Comparison of ENCODE assay signal across 18 cellular contexts in genomic region chr3:126354776-126355175, GRCh38. TPM values are rescaled to one million over a fixed set of nuclear protein-coding genes. Genes with fewer than 3 reads are reported as not detected.
DNase-seq lines count a peak whose midpoint lies in the region; ATAC-seq, FAIRE-seq and TF ChIP-seq lines count a peak whose summit lies in the region.
"Had no signal": no experiment of that assay in that cellular context is flagged by ENCODE, and none has a peak within 500 bp of the region (broad histone marks: within the 10 kb centered on the region; RNA-seq: fewer than 3 reads in every experiment).

No MANE protein-coding gene starts in this region.

- H3K9me3 Mint-ChIP-seq in natural killer cell treated with Interleukin-12 subunit alpha and Interleukin-12 subunit beta and Interleukin-15 and Interleukin-18, amount 100 ng/mL, for 72 hours = no peaks in the 10 kb centered on the region
- no peaks in the 10 kb centered on the region for H3K9me3 Mint-ChIP-seq in natural killer cell
- H3K9me3 Mint-ChIP-seq: activated CD4-positive, alpha-beta memory T cell treated with anti-CD3 and anti-CD28 coated beads, Interleukin-2, amount 10 ng/mL, durations not matched to agents 7 days and 5 days; activated T-helper 2 cell treated with anti-CD3 and anti-CD28 coated beads, Interferon-gamma antibody, Interleukin-2, Interleukin-4, amounts not matched to agents 10 μg/mL and 5 μg/mL and 100 μg/mL, durations not matched to agents 14 hours and 24 hours and 36 hours; stimulated activated memory B cell treated with anti-CD40 and anti-IgM and Interleukin-4, amounts not matched to agents 10 μg/mL and 1 μg/mL and 100 μg/mL, for 72 hours had no signal

- no peaks in the 10 kb centered on the region for H3K36me3 Mint-ChIP-seq in natural killer cell treated with Interleukin-12 subunit alpha and Interleukin-12 subunit beta and Interleukin-15 and Interleukin-18, amount 100 ng/mL, for 72 hours
- no peaks in the 10 kb centered on the region for H3K36me3 Mint-ChIP-seq in natural killer cell
- H3K36me3 Mint-ChIP-seq: stimulated activated memory B cell treated with anti-CD40 and anti-IgM and Interleukin-4, amounts not matched to agents 10 μg/mL and 1 μg/mL and 100 μg/mL, for 72 hours had no signal

- no peak for FAIRE-seq in kidney (lab: Jason Lieb, UNC)
- FAIRE-seq: G401.6 had no signal

- H3K4me1 ChIP-seq in kidney (ENCODE audit: control insufficient read depth in 1 of 2, insufficient read depth in 1 of 2, low read depth in 1 of 2, low read length in 2 of 2) (peaks cover 24 to 34% of the 10 kb centered on the region in 2 donors), skeletal muscle tissue (ENCODE audit: control insufficient read depth in 3 of 3, insufficient read depth in 3 of 3, low read length in 3 of 3) (peaks cover 55 to 84% (median 81%) of the 10 kb centered on the region in 3 donors)

- peak overlapping the region; percentile 28 to 85 for H3K4me3 ChIP-seq in kidney (ENCODE audit: low read length in 2 of 2)
- peak overlapping the region in 2 of 3 donors; percentile 65 to 92 for H3K4me3 ChIP-seq in skeletal muscle tissue (ENCODE audit: low read length in 3 of 3)
- H3K4me3 ChIP-seq: SK-N-MC, skin epidermis had no signal

- no peak overlapping the region for H3K27ac Mint-ChIP-seq in natural killer cell treated with Interleukin-12 subunit alpha and Interleukin-12 subunit beta and Interleukin-15 and Interleukin-18, amount 100 ng/mL, for 72 hours
- H3K27ac Mint-ChIP-seq in natural killer cell = no peak overlapping the region
- H3K27ac Mint-ChIP-seq: activated CD4-positive, alpha-beta memory T cell treated with anti-CD3 and anti-CD28 coated beads, Interleukin-2, amount 10 ng/mL, durations not matched to agents 7 days and 5 days; activated T-helper 2 cell treated with anti-CD3 and anti-CD28 coated beads, Interferon-gamma antibody, Interleukin-2, Interleukin-4, amounts not matched to agents 10 μg/mL and 5 μg/mL and 100 μg/mL, durations not matched to agents 14 hours and 24 hours and 36 hours; stimulated activated memory B cell treated with anti-CD40 and anti-IgM and Interleukin-4, amounts not matched to agents 10 μg/mL and 1 μg/mL and 100 μg/mL, for 72 hours had no signal

- DNase-seq in natural killer cell treated with Interleukin-12 subunit alpha and Interleukin-12 subunit beta and Interleukin-15 and Interleukin-18, amount 100 ng/mL, for 72 hours (ENCODE audit: low spot score) = peak; percentile 56
- DNase-seq in natural killer cell (no peak), kidney (peak; percentile 66), cerebellar cortex (ENCODE audit: low spot score) (no peak), NAMALWA (ENCODE audit: low spot score) (no peak)
- DNase-seq in activated naive CD4-positive, alpha-beta T cell (lab: John Stamatoyannopoulos, UW) = no peak
- DNase-seq: activated CD4-positive, alpha-beta memory T cell treated with anti-CD3 and anti-CD28 coated beads, Interleukin-2, amount 10 ng/mL, durations not matched to agents 7 days and 5 days; COR-L47; left colon had no signal

- no peak for ATAC-seq in natural killer cell treated with Interleukin-12 subunit alpha and Interleukin-12 subunit beta and Interleukin-15 and Interleukin-18, amount 100 ng/mL, for 72 hours
- ATAC-seq in natural killer cell (no peak), esophagus mucosa (no peak)
- ATAC-seq: left colon; stimulated activated memory B cell treated with anti-CD40 and anti-IgM and Interleukin-4, amounts not matched to agents 10 μg/mL and 1 μg/mL and 100 μg/mL, for 72 hours had no signal

- H3K9ac ChIP-seq in kidney (ENCODE audit: low read length in 2 of 2) (peak overlapping the region in 1 of 2 donors; percentile 85), skeletal muscle tissue (ENCODE audit: low read depth in 1 of 3, low read length in 3 of 3) (peak overlapping the region; percentile 63 to 99 (median 66))

- H3K36me3 ChIP-seq in kidney (ENCODE audit: control insufficient read depth in 1 of 2, insufficient read depth in 2 of 2, low read length in 2 of 2) = peaks cover 7 to 23% of the 10 kb centered on the region in 2 donors
- peaks cover 13 to 23% (median 20%) of the 10 kb centered on the region in 3 donors for H3K36me3 ChIP-seq in skeletal muscle tissue (ENCODE audit: control insufficient read depth in 3 of 3, insufficient read depth in 3 of 3, low read length in 3 of 3)

- peaks cover 5 to 8% of the 10 kb centered on the region in 2 donors for H3K4me1 Mint-ChIP-seq in natural killer cell treated with Interleukin-12 subunit alpha and Interleukin-12 subunit beta and Interleukin-15 and Interleukin-18, amount 100 ng/mL, for 72 hours (ENCODE audit: low read depth in 2 of 2)
- peaks cover 18 to 25% of the 10 kb centered on the region in 2 donors for H3K4me1 Mint-ChIP-seq in natural killer cell

- H3K4me3 Mint-ChIP-seq in natural killer cell treated with Interleukin-12 subunit alpha and Interleukin-12 subunit beta and Interleukin-15 and Interleukin-18, amount 100 ng/mL, for 72 hours = no peak overlapping the region
- H3K4me3 Mint-ChIP-seq in natural killer cell = no peak overlapping the region
- H3K4me3 Mint-ChIP-seq: activated CD4-positive, alpha-beta memory T cell treated with anti-CD3 and anti-CD28 coated beads, Interleukin-2, amount 10 ng/mL, durations not matched to agents 7 days and 5 days had no signal

- no peaks in the 10 kb centered on the region for H3K27me3 ChIP-seq in skeletal muscle tissue (ENCODE audit: control insufficient read depth in 3 of 3, insufficient read depth in 3 of 3, low read length in 3 of 3)

- intact Hi-C loops in natural killer cell (cut with micrococcal nuclease) = no loop called here
- intact Hi-C loops in kidney (cut with DNase I) = no loop called here

- no peak for TF ChIP-seq CTCF in natural killer cell (IDR thresholded peaks at IDR 0.05)
- no peak for TF ChIP-seq CTCF in kidney (IDR thresholded peaks at IDR 0.05; ENCODE audit: borderline replicate concordance, extremely low read depth, insufficient read depth)

- peaks cover 22 to 31% of the 10 kb centered on the region in 2 donors for H3K27me3 Mint-ChIP-seq in natural killer cell treated with Interleukin-12 subunit alpha and Interleukin-12 subunit beta and Interleukin-15 and Interleukin-18, amount 100 ng/mL, for 72 hours
- H3K27me3 Mint-ChIP-seq in natural killer cell (ENCODE audit: low read depth in 2 of 2) = peaks cover 29 to 31% of the 10 kb centered on the region in 2 donors

- H3K27ac ChIP-seq in kidney (ENCODE audit: low read depth in 2 of 2, low read length in 2 of 2) (peak overlapping the region; percentile 23 to 98), skeletal muscle tissue (ENCODE audit: low read depth, low read length) (peak overlapping the region; percentile 89)
- H3K27ac ChIP-seq: SK-N-MC had no signal

- no peaks in the 10 kb centered on the region for H3K9me3 ChIP-seq in kidney (ENCODE audit: control insufficient read depth in 1 of 2, low read length in 2 of 2)
- H3K9me3 ChIP-seq in skeletal muscle tissue (ENCODE audit: control insufficient read depth in 3 of 3, low read length in 3 of 3) = no peaks in the 10 kb centered on the region

RNA-seq across cellular contexts. Expression of gene KLF15, which starts 2.4 kb away (rescaled TPM):
- under 1 TPM in 1 of 2 donors, not detected in 1; 0.26 TPM for total RNA-seq in natural killer cell treated with Interleukin-12 subunit alpha and Interleukin-12 subunit beta and Interleukin-15 and Interleukin-18, amount 100 ng/mL, for 72 hours
- under 1 TPM; 0.23 to 0.38 (median 0.36) TPM for total RNA-seq in natural killer cell
- total RNA-seq in kidney = 22.9 TPM
- polyA plus RNA-seq in kidney (ENCODE audit: insufficient read depth, low read depth, low replicate concordance) = 30.0 TPM
- 2.6 TPM for total RNA-seq in skeletal muscle tissue
- 0.60 TPM for total RNA-seq in esophagus mucosa
- total RNA-seq: activated CD4-positive, alpha-beta memory T cell treated with anti-CD3 and anti-CD28 coated beads, Interleukin-2, amount 10 ng/mL, durations not matched to agents 7 days and 5 days; epithelial cell of proximal tubule had no signal

RNA-seq across cellular contexts. Expression of gene CFAP100, which starts 39.9 kb away (rescaled TPM):
- total RNA-seq in natural killer cell treated with Interleukin-12 subunit alpha and Interleukin-12 subunit beta and Interleukin-15 and Interleukin-18, amount 100 ng/mL, for 72 hours = not detected
- not detected for total RNA-seq in natural killer cell
- not detected for total RNA-seq in kidney
- 0.60 TPM for polyA plus RNA-seq in kidney (ENCODE audit: insufficient read depth, low read depth, low replicate concordance)
- total RNA-seq in skeletal muscle tissue = not detected
- not detected for total RNA-seq in esophagus mucosa
- total RNA-seq: activated CD4-positive, alpha-beta memory T cell treated with anti-CD3 and anti-CD28 coated beads, Interleukin-2, amount 10 ng/mL, durations not matched to agents 7 days and 5 days; activated T-helper 2 cell treated with anti-CD3 and anti-CD28 coated beads, Interferon-gamma antibody, Interleukin-2, Interleukin-4, amounts not matched to agents 10 μg/mL and 5 μg/mL and 100 μg/mL, durations not matched to agents 14 hours and 24 hours and 36 hours; epithelial cell of proximal tubule; left colon had no signal
- polyA plus RNA-seq: neural cell had no signal

Comparison
In these comparisons a context has a peak if more than half of its experiments do, and no peak if none do; other contexts are left out.
1. DNase-seq: peak in natural killer cell treated with Interleukin-12 subunit alpha and Interleukin-12 subunit beta and Interleukin-15 and Interleukin-18, amount 100 ng/mL, for 72 hours (single experiment) and kidney (single experiment); none in natural killer cell (single experiment), activated naive CD4-positive, alpha-beta T cell (0 of 4), cerebellar cortex (single experiment) and NAMALWA (single experiment).